Comparison of ENCODE assay signal across 25 cellular contexts in genomic region chr6:67633058-67633457, GRCh38.
"Had no signal": no experiment of that assay in that cellular context is flagged by ENCODE, and none has a peak within 500 bp of the region (broad histone marks: within the 10 kb centered on the region; RNA-seq: fewer than 3 reads in every experiment).

No MANE protein-coding gene starts in this region.

- ATAC-seq: esophagus mucosa; gastrocnemius medialis; left lobe of liver; natural killer cell; right lobe of liver; stimulated activated naive B cell treated with anti-CD40 and anti-IgM and Interleukin-4, amounts not matched to agents 10 μg/mL and 1 μg/mL and 100 μg/mL, for 72 hours had no signal

- H3K27ac ChIP-seq: epithelial cell of prostate, gastrocnemius medialis, parathyroid adenoma, right lobe of liver, thoracic aorta, tibial nerve, upper lobe of left lung had no signal

- DNase-seq: effector CD8-positive, alpha-beta T cell; endodermal cell; foreskin fibroblast; gastrocnemius medialis; head of caudate nucleus; kidney; natural killer cell; occipital lobe; right lobe of liver; small intestine; stimulated activated CD4-positive, alpha-beta T cell treated with anti-CD3 and anti-CD28 coated beads, Interleukin-15, amount 100 ng/mL, for 24 hours; stimulated activated CD4-positive, alpha-beta T cell treated with anti-CD3 and anti-CD28 coated beads, Interleukin-2, amount 100 ng/mL, for 48 hours; stimulated activated naive B cell treated with anti-CD40 and anti-IgM and Interleukin-4, amounts not matched to agents 10 μg/mL and 1 μg/mL and 100 μg/mL, for 72 hours; upper lobe of left lung had no signal

- H3K79me2 ChIP-seq: parathyroid adenoma had no signal

- H3K27ac Mint-ChIP-seq: dendritic cell treated with granulocyte-macrophage colony-stimulating factor and Interleukin-4, amounts not matched to agents 40 ng/mL and 50 ng/mL, for 4 days; endodermal cell; memory B cell; natural killer cell; progenitor cell of endocrine pancreas; stimulated activated naive B cell treated with anti-CD40 and anti-IgM and Interleukin-4, amounts not matched to agents 10 μg/mL and 1 μg/mL and 100 μg/mL, for 72 hours; stimulated activated naive CD8-positive, alpha-beta T cell treated with anti-CD3 and anti-CD28 coated beads, Interleukin-15, Interleukin-2, amounts not matched to agents 100 ng/mL and 50 ng/mL, for 24 hours had no signal

- H3K27me3 Mint-ChIP-seq: dendritic cell treated with granulocyte-macrophage colony-stimulating factor and Interleukin-4, amounts not matched to agents 40 ng/mL and 50 ng/mL, for 4 days; memory B cell; progenitor cell of endocrine pancreas; stimulated activated naive B cell treated with anti-CD40 and anti-IgM and Interleukin-4, amounts not matched to agents 10 μg/mL and 1 μg/mL and 100 μg/mL, for 72 hours; stimulated activated naive CD8-positive, alpha-beta T cell treated with anti-CD3 and anti-CD28 coated beads, Interleukin-15, Interleukin-2, amounts not matched to agents 100 ng/mL and 50 ng/mL, for 24 hours had no signal

- H3K4me3 ChIP-seq: gastrocnemius medialis, lung, right lobe of liver, thoracic aorta, tibial nerve, upper lobe of left lung had no signal

- H2AFZ ChIP-seq: parathyroid adenoma had no signal

- H3K36me3 ChIP-seq: gastrocnemius medialis, right lobe of liver, thoracic aorta, tibial nerve, upper lobe of left lung had no signal

- H3K4me1 Mint-ChIP-seq: memory B cell; natural killer cell; stimulated activated naive B cell treated with anti-CD40 and anti-IgM and Interleukin-4, amounts not matched to agents 10 μg/mL and 1 μg/mL and 100 μg/mL, for 72 hours had no signal

- H3K4me3 Mint-ChIP-seq: dendritic cell treated with granulocyte-macrophage colony-stimulating factor and Interleukin-4, amounts not matched to agents 40 ng/mL and 50 ng/mL, for 4 days; endodermal cell; memory B cell; natural killer cell; stimulated activated naive B cell treated with anti-CD40 and anti-IgM and Interleukin-4, amounts not matched to agents 10 μg/mL and 1 μg/mL and 100 μg/mL, for 72 hours; stimulated activated naive CD8-positive, alpha-beta T cell treated with anti-CD3 and anti-CD28 coated beads, Interleukin-15, Interleukin-2, amounts not matched to agents 100 ng/mL and 50 ng/mL, for 24 hours had no signal

- H3K4me1 ChIP-seq: gastrocnemius medialis, parathyroid adenoma, right lobe of liver, tibial nerve, upper lobe of left lung had no signal

- H3K9me3 ChIP-seq: gastrocnemius medialis, right lobe of liver, thoracic aorta had no signal

- H3K27me3 ChIP-seq: gastrocnemius medialis, right lobe of liver, tibial nerve, upper lobe of left lung had no signal

- H3K36me3 Mint-ChIP-seq: memory B cell; stimulated activated naive B cell treated with anti-CD40 and anti-IgM and Interleukin-4, amounts not matched to agents 10 μg/mL and 1 μg/mL and 100 μg/mL, for 72 hours had no signal
